In genomic region chr12:119547016-119547415, GRCh38 we compare ENCODE assay signal across 27 cellular contexts. TPM values are rescaled to one million over a fixed set of nuclear protein-coding genes. Genes with fewer than 3 reads are reported as not detected.
"Had no signal": no experiment of that assay in that cellular context is flagged by ENCODE, and none has a peak within 500 bp of the region (broad histone marks: within the 10 kb centered on the region; RNA-seq: fewer than 3 reads in every experiment).

No MANE protein-coding gene starts in this region.

- H3K9me3 Mint-ChIP-seq: mesothelial cell of epicardium; natural killer cell treated with Interleukin-12 subunit alpha and Interleukin-12 subunit beta and Interleukin-15 and Interleukin-18, amount 100 ng/mL, for 72 hours; neural crest cell; stimulated activated effector memory CD8-positive, alpha-beta T cell treated with anti-CD3 and anti-CD28 coated beads, Interleukin-12 subunit alpha, Interleukin-12 subunit beta, amount 100 ng/mL, for 72 hours; stimulated activated naive CD8-positive, alpha-beta T cell treated with anti-CD3 and anti-CD28 coated beads, Interleukin-15, Interleukin-2, amounts not matched to agents 100 ng/mL and 50 ng/mL, for 24 hours had no signal

- H3K4me1 ChIP-seq: left ventricle myocardium inferior, pancreas, prostate gland, spleen, suprapubic skin, tibial artery, upper lobe of right lung had no signal

- H3K4me3 ChIP-seq: left ventricle myocardium inferior, lung, pancreas, prostate gland, spleen, suprapubic skin, thoracic aorta, tibial artery, upper lobe of right lung had no signal

- H3K27ac ChIP-seq: left ventricle myocardium inferior, pancreas, prostate gland, spleen, suprapubic skin, thoracic aorta, tibial artery, upper lobe of right lung had no signal

- H3K36me3 ChIP-seq: left ventricle myocardium inferior, pancreas, prostate gland, spleen, suprapubic skin, thoracic aorta, tibial artery, upper lobe of right lung had no signal

- H3K4me1 Mint-ChIP-seq: mesothelial cell of epicardium; naive thymus-derived CD4-positive, alpha-beta T cell; neural crest cell; stimulated activated effector memory CD8-positive, alpha-beta T cell treated with anti-CD3 and anti-CD28 coated beads, Interleukin-12 subunit alpha, Interleukin-12 subunit beta, amount 100 ng/mL, for 72 hours had no signal

- DNase-seq: islet precursor cell; left ventricle myocardium inferior; mesendoderm; naive thymus-derived CD4-positive, alpha-beta T cell; nucleus accumbens; pancreas; posterior cingulate gyrus; retina; right cardiac atrium; small intestine; spleen; stimulated activated CD4-positive, alpha-beta T cell treated with anti-CD3 and anti-CD28 coated beads, Interleukin-4, amount 100 ng/mL, for 24 hours; stimulated activated naive CD4-positive, alpha-beta T cell; tibial artery; trophoblast cell; upper lobe of right lung had no signal

- H3K9me3 ChIP-seq: left ventricle myocardium inferior, pancreas, prostate gland, spleen, suprapubic skin, thoracic aorta, tibial artery, upper lobe of right lung had no signal

- H3K27ac Mint-ChIP-seq: mesothelial cell of epicardium; naive thymus-derived CD4-positive, alpha-beta T cell; natural killer cell treated with Interleukin-12 subunit alpha and Interleukin-12 subunit beta and Interleukin-15 and Interleukin-18, amount 100 ng/mL, for 72 hours; stimulated activated effector memory CD8-positive, alpha-beta T cell treated with anti-CD3 and anti-CD28 coated beads, Interleukin-12 subunit alpha, Interleukin-12 subunit beta, amount 100 ng/mL, for 72 hours; stimulated activated naive CD8-positive, alpha-beta T cell treated with anti-CD3 and anti-CD28 coated beads, Interleukin-15, Interleukin-2, amounts not matched to agents 100 ng/mL and 50 ng/mL, for 24 hours had no signal

- H3K27me3 ChIP-seq: pancreas, tibial artery, upper lobe of right lung had no signal

- H3K4me3 Mint-ChIP-seq: mesothelial cell of epicardium; naive thymus-derived CD4-positive, alpha-beta T cell; natural killer cell treated with Interleukin-12 subunit alpha and Interleukin-12 subunit beta and Interleukin-15 and Interleukin-18, amount 100 ng/mL, for 72 hours; neural crest cell; stimulated activated effector memory CD8-positive, alpha-beta T cell treated with anti-CD3 and anti-CD28 coated beads, Interleukin-12 subunit alpha, Interleukin-12 subunit beta, amount 100 ng/mL, for 72 hours; stimulated activated naive CD8-positive, alpha-beta T cell treated with anti-CD3 and anti-CD28 coated beads, Interleukin-15, Interleukin-2, amounts not matched to agents 100 ng/mL and 50 ng/mL, for 24 hours had no signal

- H3K36me3 Mint-ChIP-seq: mesothelial cell of epicardium; naive thymus-derived CD4-positive, alpha-beta T cell; natural killer cell treated with Interleukin-12 subunit alpha and Interleukin-12 subunit beta and Interleukin-15 and Interleukin-18, amount 100 ng/mL, for 72 hours; stimulated activated effector memory CD8-positive, alpha-beta T cell treated with anti-CD3 and anti-CD28 coated beads, Interleukin-12 subunit alpha, Interleukin-12 subunit beta, amount 100 ng/mL, for 72 hours had no signal

RNA-seq across cellular contexts. Expression of gene TMEM233, which starts 46.6 kb away (rescaled TPM):
- total RNA-seq: mesothelial cell of epicardium; mononuclear cell; naive thymus-derived CD4-positive, alpha-beta T cell; natural killer cell treated with Interleukin-12 subunit alpha and Interleukin-12 subunit beta and Interleukin-15 and Interleukin-18, amount 100 ng/mL, for 72 hours; neural crest cell; osteoblast had no signal
- polyA plus RNA-seq: naive thymus-derived CD4-positive, alpha-beta T cell had no signal
